13 cellular contexts compared by ENCODE assay signal in genomic region chr18:44819944-44820510, GRCh38.
DNase-seq lines count a peak whose midpoint lies in the region; ATAC-seq, FAIRE-seq and TF ChIP-seq lines count a peak whose summit lies in the region.
"Had no signal": no experiment of that assay in that cellular context is flagged by ENCODE, and none has a peak within 500 bp of the region (broad histone marks: within the 10 kb centered on the region; RNA-seq: fewer than 3 reads in every experiment).

No MANE protein-coding gene starts in this region.

- H3K27ac Mint-ChIP-seq in natural killer cell treated with Interleukin-12 subunit alpha and Interleukin-12 subunit beta and Interleukin-15 and Interleukin-18, amount 100 ng/mL, for 72 hours, result peak overlapping the region in 1 of 2 donors; percentile 32
- no peak overlapping the region for H3K27ac Mint-ChIP-seq in natural killer cell
- H3K27ac Mint-ChIP-seq: activated CD4-positive, alpha-beta memory T cell treated with anti-CD3 and anti-CD28 coated beads for 36 hours; activated naive CD4-positive, alpha-beta T cell treated with anti-CD3 and anti-CD28 coated beads for 36 hours; T-cell had no signal

- H3K27me3 Mint-ChIP-seq in natural killer cell treated with Interleukin-12 subunit alpha and Interleukin-12 subunit beta and Interleukin-15 and Interleukin-18, amount 100 ng/mL, for 72 hours, result no peaks in the 10 kb centered on the region
- H3K27me3 Mint-ChIP-seq in natural killer cell (ENCODE audit: low read depth in 2 of 2), result peaks cover 0 to 3% of the 10 kb centered on the region in 2 donors

- no peak for TF ChIP-seq EP300 in esophagus muscularis mucosa (IDR thresholded peaks at IDR 0.05)

- no peaks in the 10 kb centered on the region for H3K9me3 Mint-ChIP-seq in natural killer cell treated with Interleukin-12 subunit alpha and Interleukin-12 subunit beta and Interleukin-15 and Interleukin-18, amount 100 ng/mL, for 72 hours
- H3K9me3 Mint-ChIP-seq in natural killer cell, result no peaks in the 10 kb centered on the region
- H3K9me3 Mint-ChIP-seq: activated CD4-positive, alpha-beta memory T cell treated with anti-CD3 and anti-CD28 coated beads for 36 hours; activated naive CD4-positive, alpha-beta T cell treated with anti-CD3 and anti-CD28 coated beads for 36 hours; T-cell had no signal

- H3K36me3 ChIP-seq in esophagus muscularis mucosa, result no peaks in the 10 kb centered on the region
- no peaks in the 10 kb centered on the region for H3K36me3 ChIP-seq in aorta (ENCODE audit: control insufficient read depth in 1 of 2, insufficient read depth in 2 of 2, low read length in 1 of 2)

- 83% methylated on average over 6 of the region's 6 CpGs for WGBS in esophagus muscularis mucosa
- 22 to 31% methylated on average over 6 of the region's 6 CpGs for WGBS in aorta, 2 donors

- H3K36me3 Mint-ChIP-seq in natural killer cell treated with Interleukin-12 subunit alpha and Interleukin-12 subunit beta and Interleukin-15 and Interleukin-18, amount 100 ng/mL, for 72 hours, result peaks cover 11% of the 10 kb centered on the region
- no peaks in the 10 kb centered on the region for H3K36me3 Mint-ChIP-seq in natural killer cell
- H3K36me3 Mint-ChIP-seq: activated CD4-positive, alpha-beta memory T cell treated with anti-CD3 and anti-CD28 coated beads for 36 hours; T-cell had no signal

- intact Hi-C loops in natural killer cell (cut with micrococcal nuclease) (no loop called here), esophagus muscularis mucosa (cut with DNase I) (no loop called here), aorta (cut with DNase I) (loop anchor here in 1 of 2 donors (5.0 kb wide), 1 partner anchor 138 kb away; the partner anchor contains the start of gene SETBP1)

- FAIRE-seq in RCC 7860 (lab: Jason Lieb, UNC), result no peak
- FAIRE-seq: A204.1 had no signal

- peaks cover 24 to 45% of the 10 kb centered on the region in 2 donors for H3K4me1 Mint-ChIP-seq in natural killer cell treated with Interleukin-12 subunit alpha and Interleukin-12 subunit beta and Interleukin-15 and Interleukin-18, amount 100 ng/mL, for 72 hours (ENCODE audit: low read depth in 2 of 2)
- peaks cover 21 to 28% of the 10 kb centered on the region in 2 donors for H3K4me1 Mint-ChIP-seq in natural killer cell

- DNase-seq in natural killer cell treated with Interleukin-12 subunit alpha and Interleukin-12 subunit beta and Interleukin-15 and Interleukin-18, amount 100 ng/mL, for 72 hours (ENCODE audit: low spot score), result peak; percentile 61
- DNase-seq in natural killer cell (no peak), esophagus muscularis mucosa (ENCODE audit: extremely low spot score) (no peak), midbrain (lab: John Stamatoyannopoulos, UW) (peak; percentile 54), aorta (peak; percentile 77 to 89), RCC 7860 (ENCODE audit: low spot score) (no peak), NCI-H345 treated with DMSO at 0.1 percent for 48 hours (lab: John Stamatoyannopoulos, UW; ENCODE audit: unreplicated experiment) (no peak)
- no peak for DNase-seq in activated CD8-positive, alpha-beta memory T cell treated with anti-CD3 and anti-CD28 coated beads, Interleukin-2, amount 50 U/mL, for 48 hours
- DNase-seq: activated CD4-positive, alpha-beta memory T cell treated with anti-CD3 and anti-CD28 coated beads for 36 hours; activated naive CD4-positive, alpha-beta T cell treated with anti-CD3 and anti-CD28 coated beads for 36 hours; PC-9; T-cell had no signal

- TF ChIP-seq CTCF in natural killer cell (IDR thresholded peaks at IDR 0.05) (no peak), esophagus muscularis mucosa (IDR thresholded peaks at IDR 0.05) (no peak)

- H3K4me1 ChIP-seq in esophagus muscularis mucosa (peaks cover 10 to 81% (median 69%) of the 10 kb centered on the region in 4 donors), aorta (ENCODE audit: control insufficient read depth in 1 of 2, insufficient read depth in 2 of 2, low read length in 2 of 2) (peaks cover 3 to 4% of the 10 kb centered on the region in 2 donors)

- H3K4me3 ChIP-seq in esophagus muscularis mucosa (no peak overlapping the region), aorta (ENCODE audit: low read length in 2 of 2) (no peak overlapping the region)
- H3K4me3 ChIP-seq: PC-9 had no signal

- H3K27ac ChIP-seq in esophagus muscularis mucosa (replicated peaks in 1 of 4) (peak overlapping the region in 3 of 4 donors; percentile 3 to 17 (median 16)), aorta (ENCODE audit: low read depth in 1 of 2, low read length in 2 of 2) (peak overlapping the region in 1 of 2 donors; percentile 46)
- H3K27ac ChIP-seq: PC-9 had no signal

- H3K27me3 ChIP-seq in esophagus muscularis mucosa (no peaks in the 10 kb centered on the region), aorta (ENCODE audit: control insufficient read depth in 1 of 2, insufficient read depth in 2 of 2, low read length in 1 of 2) (no peaks in the 10 kb centered on the region)

- TF ChIP-seq POLR2A in esophagus muscularis mucosa (IDR thresholded peaks at IDR 0.05; ENCODE audit: low read depth), result no peak

- no peak overlapping the region for H3K4me3 Mint-ChIP-seq in natural killer cell treated with Interleukin-12 subunit alpha and Interleukin-12 subunit beta and Interleukin-15 and Interleukin-18, amount 100 ng/mL, for 72 hours
- H3K4me3 Mint-ChIP-seq in natural killer cell, result no peak overlapping the region
- H3K4me3 Mint-ChIP-seq: activated CD4-positive, alpha-beta memory T cell treated with anti-CD3 and anti-CD28 coated beads for 36 hours; activated naive CD4-positive, alpha-beta T cell treated with anti-CD3 and anti-CD28 coated beads for 36 hours; T-cell had no signal

- peak in 1 of 2 donors; percentile 74 for ATAC-seq in natural killer cell treated with Interleukin-12 subunit alpha and Interleukin-12 subunit beta and Interleukin-15 and Interleukin-18, amount 100 ng/mL, for 72 hours
- ATAC-seq in natural killer cell, result no peak
- peak; percentile 86 for ATAC-seq in aorta (ENCODE audit: low FRiP score)
- ATAC-seq: T-cell had no signal

- H3K9me3 ChIP-seq in esophagus muscularis mucosa, result no peaks in the 10 kb centered on the region
- no peaks in the 10 kb centered on the region for H3K9me3 ChIP-seq in aorta (ENCODE audit: control insufficient read depth, low read length)

Comparison
In these comparisons a context has a peak if more than half of its experiments do, and no peak if none do; other contexts are left out.
1. DNase-seq: peak in natural killer cell treated with Interleukin-12 subunit alpha and Interleukin-12 subunit beta and Interleukin-15 and Interleukin-18, amount 100 ng/mL, for 72 hours (single experiment), midbrain (single experiment) and aorta (2 of 2); none in natural killer cell (single experiment), esophagus muscularis mucosa (single experiment), RCC 7860 (single experiment), activated CD8-positive, alpha-beta memory T cell treated with anti-CD3 and anti-CD28 coated beads, Interleukin-2, amount 50 U/mL, for 48 hours (single experiment) and NCI-H345 treated with DMSO at 0.1 percent for 48 hours (single experiment).